8 cellular contexts compared by ENCODE assay signal in genomic region chr6:3068329-3069223, GRCh38. TPM values are rescaled to one million over a fixed set of nuclear protein-coding genes. Genes with fewer than 3 reads are reported as not detected.
DNase-seq lines count a peak whose midpoint lies in the region; ATAC-seq and TF ChIP-seq lines count a peak whose summit lies in the region.

TSS of gene RIPK1 (plus strand) at chr6:3068494. CDS start at chr6:3076824, 8,330 bp downstream.

- peak within 1 kb of the TSS; percentile 100 for H3K27ac ChIP-seq in vagina

- in situ Hi-C loops in GM13976 (cut with MboI; ENCODE audit: low sequenced_read_pairs, unreplicated experiment) = no loop called here

- H3K27me3 Mint-ChIP-seq in T-helper 17 cell = no peaks in the 10 kb centered on the region

- no peaks in the 10 kb centered on the region for H3K36me3 ChIP-seq in vagina

- H3K4me3 Mint-ChIP-seq in T-helper 17 cell = peak within 1 kb of the TSS; percentile 94

- H3K27ac Mint-ChIP-seq in T-helper 17 cell = peak within 1 kb of the TSS; percentile 89

- peaks cover 58% of the 10 kb centered on the region for H3K4me1 ChIP-seq in vagina

- peak; percentile 58 for TF ChIP-seq CTCF in GM13976 (IDR thresholded peaks at IDR 0.05; ENCODE audit: borderline replicate concordance, control extremely low read depth, extremely low read depth, insufficient read depth, missing control alignments)
- peak in 2 of 3 experiments; percentile 11 to 79 for TF ChIP-seq CTCF in vagina (IDR thresholded peaks at IDR 0.05)

- H3K27me3 ChIP-seq in vagina = no peaks in the 10 kb centered on the region

- ATAC-seq in HG02763 (IDR thresholded peaks at IDR 0.05; ENCODE audit: unreplicated experiment) = peak; percentile 88
- peak; percentile 81 for ATAC-seq in T-helper 17 cell
- peak; percentile 91 for ATAC-seq in left ventricle myocardium superior

- H3K4me3 ChIP-seq in vagina = peak within 1 kb of the TSS; percentile 88 to 100

- intact Hi-C loops in left ventricle myocardium superior (cut with micrococcal nuclease) = no loop called here
- intact Hi-C loops in vagina (cut with DNase I) = no loop called here

- H3K36me3 Mint-ChIP-seq in T-helper 17 cell (ENCODE audit: low read depth) = peaks cover 2% of the 10 kb centered on the region

- no peaks in the 10 kb centered on the region for H3K9me3 ChIP-seq in T-helper 17 cell (ENCODE audit: control insufficient read depth, low read length, poor library complexity, severe bottlenecking)
- no peaks in the 10 kb centered on the region for H3K9me3 ChIP-seq in vagina

- DNase-seq in GM13976 (ENCODE audit: low spot score) = peak; percentile 98
- peak; percentile 92 for DNase-seq in NCI-H1417 (lab: John Stamatoyannopoulos, UW)
- peak; percentile 92 to 94 (median 92) for DNase-seq in T-helper 17 cell
- peak; percentile 49 to 94 (median 84) for DNase-seq in amygdala (lab: John Stamatoyannopoulos, UW)
- peak; percentile 98 for DNase-seq in left ventricle myocardium superior
- DNase-seq in putamen (ENCODE audit: low spot score) = peak; percentile 92
- no peak for DNase-seq in vagina (ENCODE audit: extremely low spot score in 2 of 2)

- peak in 1 of 2 donors; percentile 69 for TF ChIP-seq POLR2A in vagina (IDR thresholded peaks at IDR 0.05)

- peaks cover 42% of the 10 kb centered on the region for H3K4me1 Mint-ChIP-seq in T-helper 17 cell

RNA-seq across cellular contexts. Expression of gene RIPK1, which starts in this region (rescaled TPM):
- total RNA-seq in T-helper 17 cell = 10 to 100 TPM; 24.3 to 27.2 TPM
- total RNA-seq in left ventricle myocardium superior = 6.5 TPM
- 27.0 TPM for total RNA-seq in vagina

Comparison
In these comparisons a context has a peak if more than half of its experiments do, and no peak if none do; other contexts are left out.
1. DNase-seq: peak in GM13976 (single experiment), NCI-H1417 (3 of 3), T-helper 17 cell (3 of 3), amygdala (56 of 56), left ventricle myocardium superior (single experiment) and putamen (single experiment); none in vagina (0 of 2).
2. Peak in every context shown above with its lines, with median percentiles within 50 percentile points of each other: ATAC-seq.